ENCODE assay signal across 14 cellular contexts in genomic region chr2:230658577-230658876, GRCh38. TPM values are rescaled to one million over a fixed set of nuclear protein-coding genes. Genes with fewer than 3 reads are reported as not detected.
DNase-seq lines count a peak whose midpoint lies in the region; ATAC-seq and TF ChIP-seq lines count a peak whose summit lies in the region.
"Had no signal": no experiment of that assay in that cellular context is flagged by ENCODE, and none has a peak within 500 bp of the region (broad histone marks: within the 10 kb centered on the region; RNA-seq: fewer than 3 reads in every experiment).

No MANE protein-coding gene starts in this region.

- H3K9me3 Mint-ChIP-seq in CD8-positive, alpha-beta memory T cell = no peaks in the 10 kb centered on the region
- no peaks in the 10 kb centered on the region for H3K9me3 Mint-ChIP-seq in T-cell
- H3K9me3 Mint-ChIP-seq in naive thymus-derived CD4-positive, alpha-beta T cell = no peaks in the 10 kb centered on the region
- H3K9me3 Mint-ChIP-seq: naive B cell had no signal

- H3K4me1 Mint-ChIP-seq in CD8-positive, alpha-beta memory T cell = peaks cover 81 to 92% (median 90%) of the 10 kb centered on the region in 3 donors
- peaks cover 85 to 87% (median 86%) of the 10 kb centered on the region in 3 donors for H3K4me1 Mint-ChIP-seq in T-cell
- peaks cover 60 to 84% (median 83%) of the 10 kb centered on the region in 7 donors for H3K4me1 Mint-ChIP-seq in naive thymus-derived CD4-positive, alpha-beta T cell

- DNase-seq in CD8-positive, alpha-beta memory T cell = no peak
- DNase-seq in T-cell (no peak), HAP-1 (ENCODE audit: low spot score in 2 of 2) (no peak), cerebellar cortex (ENCODE audit: low spot score) (no peak), lower leg skin (ENCODE audit: low spot score in 2 of 2) (no peak), NCI-H2171 (lab: John Stamatoyannopoulos, UW) (no peak)
- DNase-seq in naive thymus-derived CD4-positive, alpha-beta T cell = no peak
- DNase-seq: activated CD4-positive, alpha-beta T cell treated with anti-CD3 and anti-CD28 coated beads for 1 hour; anterior cingulate cortex; foreskin keratinocyte; naive B cell; NCI-H1694; spleen had no signal

- POLR2A ChIA-PET in CD8-positive, alpha-beta memory T cell (lab: Charles Lee) = no interaction called here
- POLR2A ChIA-PET in T-cell (lab: Charles Lee) = interaction anchor here in 1 of 2 donors (0.6 kb wide), 1 partner anchor 312 kb away, joined by 3 read pairs; no protein-coding TSS in a partner anchor
- POLR2A ChIA-PET in naive thymus-derived CD4-positive, alpha-beta T cell (lab: Charles Lee) = interaction anchor here (0.6 kb wide), 1 partner anchor 571 kb away, joined by 4 read pairs; no protein-coding TSS in a partner anchor

- no peaks in the 10 kb centered on the region for H3K27me3 Mint-ChIP-seq in CD8-positive, alpha-beta memory T cell
- H3K27me3 Mint-ChIP-seq in T-cell = no peaks in the 10 kb centered on the region
- no peaks in the 10 kb centered on the region for H3K27me3 Mint-ChIP-seq in naive thymus-derived CD4-positive, alpha-beta T cell
- H3K27me3 Mint-ChIP-seq: naive B cell had no signal

- ATAC-seq in GM19438 (IDR thresholded peaks at IDR 0.05; ENCODE audit: low read depth, unreplicated experiment) = peak; percentile 13
- no peak for ATAC-seq in T-cell (replicated peaks in 1 of 4)
- ATAC-seq in naive thymus-derived CD4-positive, alpha-beta T cell = no peak
- ATAC-seq: foreskin keratinocyte had no signal

- no peak for TF ChIP-seq CTCF in lower leg skin (IDR thresholded peaks at IDR 0.05)

- peak overlapping the region in 6 of 7 donors; percentile 30 to 80 (median 64) for H3K4me3 Mint-ChIP-seq in CD8-positive, alpha-beta memory T cell
- peak overlapping the region in 1 of 3 donors; percentile 71 for H3K4me3 Mint-ChIP-seq in T-cell
- H3K4me3 Mint-ChIP-seq in naive thymus-derived CD4-positive, alpha-beta T cell = peak overlapping the region in 6 of 10 donors; percentile 15 to 92 (median 76)

- H3K27ac ChIP-seq in CD8-positive, alpha-beta memory T cell (ENCODE audit: low read depth, low read length) = peak overlapping the region; percentile 78
- peak overlapping the region; percentile 48 for H3K27ac ChIP-seq in naive thymus-derived CD4-positive, alpha-beta T cell (ENCODE audit: low read depth, low read length)
- H3K27ac ChIP-seq: foreskin keratinocyte had no signal

- TF ChIP-seq POLR2A in lower leg skin (IDR thresholded peaks at IDR 0.05) = no peak

- H3K27ac Mint-ChIP-seq in CD8-positive, alpha-beta memory T cell = peak overlapping the region; percentile 27 to 97 (median 86)
- H3K27ac Mint-ChIP-seq in T-cell = peak overlapping the region; percentile 85 to 93
- peak overlapping the region in 8 of 9 donors; percentile 4 to 98 (median 84) for H3K27ac Mint-ChIP-seq in naive thymus-derived CD4-positive, alpha-beta T cell

- 67 to 75% methylated on average over 1 of the region's 1 CpG for whole genome bisulfite sequencing in lower leg skin, 2 donors

- H3K4me3 ChIP-seq in CD8-positive, alpha-beta memory T cell (ENCODE audit: low read length) = peak overlapping the region; percentile 46
- no peak overlapping the region for H3K4me3 ChIP-seq in naive thymus-derived CD4-positive, alpha-beta T cell (ENCODE audit: low read length)
- H3K4me3 ChIP-seq in HAP-1 = no peak overlapping the region
- H3K4me3 ChIP-seq in lower leg skin (ENCODE audit: low read depth, poor library complexity, severe bottlenecking) = no peak overlapping the region
- H3K4me3 ChIP-seq: spleen had no signal

- H3K27me3 ChIP-seq in CD8-positive, alpha-beta memory T cell (ENCODE audit: insufficient read depth, low read length, poor library complexity, severe bottlenecking) = no peaks in the 10 kb centered on the region
- H3K27me3 ChIP-seq in naive thymus-derived CD4-positive, alpha-beta T cell (ENCODE audit: control insufficient read depth in 2 of 2, insufficient read depth in 2 of 2, low read length in 2 of 2) = no peaks in the 10 kb centered on the region
- H3K27me3 ChIP-seq in HAP-1 (ENCODE audit: low read depth) = no peaks in the 10 kb centered on the region
- H3K27me3 ChIP-seq: foreskin keratinocyte had no signal

- in situ Hi-C loops in HAP-1 (cut with MboI; ENCODE audit: low sequenced_read_pairs) = no loop called here

- intact Hi-C loops in naive thymus-derived CD4-positive, alpha-beta T cell (cut with micrococcal nuclease) = no loop called here
- intact Hi-C loops in lower leg skin (cut with DNase I; ENCODE audit: low total_unique reads) = no loop called here

- no peaks in the 10 kb centered on the region for H3K36me3 Mint-ChIP-seq in CD8-positive, alpha-beta memory T cell
- no peaks in the 10 kb centered on the region for H3K36me3 Mint-ChIP-seq in T-cell
- H3K36me3 Mint-ChIP-seq in naive thymus-derived CD4-positive, alpha-beta T cell = peaks cover 0 to 23% (median 0%) of the 10 kb centered on the region in 5 donors
- H3K36me3 Mint-ChIP-seq: naive B cell had no signal

- H3K9me3 ChIP-seq in CD8-positive, alpha-beta memory T cell (ENCODE audit: low read length) = no peaks in the 10 kb centered on the region
- H3K9me3 ChIP-seq in naive thymus-derived CD4-positive, alpha-beta T cell (ENCODE audit: control insufficient read depth in 2 of 3, low read length in 3 of 3) = no peaks in the 10 kb centered on the region
- H3K9me3 ChIP-seq in HAP-1 = no peaks in the 10 kb centered on the region
- H3K9me3 ChIP-seq: spleen had no signal

- peaks cover 71% of the 10 kb centered on the region for H3K4me1 ChIP-seq in CD8-positive, alpha-beta memory T cell (ENCODE audit: insufficient read depth, low read length)
- H3K4me1 ChIP-seq in naive thymus-derived CD4-positive, alpha-beta T cell (ENCODE audit: control insufficient read depth in 2 of 2, insufficient read depth in 2 of 2, low read length in 2 of 2) = peaks cover 57 to 59% of the 10 kb centered on the region in 2 donors
- H3K4me1 ChIP-seq in HAP-1 = no peaks in the 10 kb centered on the region
- H3K4me1 ChIP-seq: foreskin keratinocyte had no signal

- CTCF ChIA-PET in CD8-positive, alpha-beta memory T cell (lab: Charles Lee) = interaction anchor here (0.9 to 1.2 kb wide), 3 partner anchors 9 to 140 kb away, joined by 3 to 4 read pairs (median 3); no protein-coding TSS in a partner anchor
- CTCF ChIA-PET in T-cell (lab: Charles Lee) = interaction anchor here in 1 of 2 donors (0.6 kb wide), 1 partner anchor 944 kb away, joined by 3 read pairs; the partner anchor contains the start of gene DNER
- CTCF ChIA-PET in naive thymus-derived CD4-positive, alpha-beta T cell (lab: Charles Lee) = no interaction called here

- no peaks in the 10 kb centered on the region for H3K36me3 ChIP-seq in CD8-positive, alpha-beta memory T cell (ENCODE audit: insufficient read depth, low read length)
- no peaks in the 10 kb centered on the region for H3K36me3 ChIP-seq in naive thymus-derived CD4-positive, alpha-beta T cell (ENCODE audit: control insufficient read depth in 2 of 3, insufficient read depth in 3 of 3, low read length in 3 of 3)
- H3K36me3 ChIP-seq in HAP-1 (replicated peaks) = no peaks in the 10 kb centered on the region
- H3K36me3 ChIP-seq: spleen had no signal

RNA-seq across cellular contexts. Expression of gene CAB39, which starts 54.1 kb away (rescaled TPM):
- total RNA-seq in CD8-positive, alpha-beta memory T cell = 100 to 1,000 TPM; 136 to 147 TPM
- polyA plus RNA-seq in CD8-positive, alpha-beta memory T cell = 80.8 TPM
- total RNA-seq in T-cell = 100 to 1,000 TPM in 1 of 5 donors, 10 to 100 TPM in 4; 91.7 to 102 (median 96.7) TPM
- total RNA-seq in naive thymus-derived CD4-positive, alpha-beta T cell = 100 to 1,000 TPM in 2 of 5 experiments, 10 to 100 TPM in 3; 71.0 to 186 (median 95.4) TPM
- 10 to 100 TPM; 73.1 to 79.4 TPM for polyA plus RNA-seq in naive thymus-derived CD4-positive, alpha-beta T cell
- total RNA-seq in lower leg skin = 10 to 100 TPM; 65.5 to 74.7 (median 70.4) TPM
